ENCODE assay signal across 8 cellular contexts in the genomic region with DNA sequence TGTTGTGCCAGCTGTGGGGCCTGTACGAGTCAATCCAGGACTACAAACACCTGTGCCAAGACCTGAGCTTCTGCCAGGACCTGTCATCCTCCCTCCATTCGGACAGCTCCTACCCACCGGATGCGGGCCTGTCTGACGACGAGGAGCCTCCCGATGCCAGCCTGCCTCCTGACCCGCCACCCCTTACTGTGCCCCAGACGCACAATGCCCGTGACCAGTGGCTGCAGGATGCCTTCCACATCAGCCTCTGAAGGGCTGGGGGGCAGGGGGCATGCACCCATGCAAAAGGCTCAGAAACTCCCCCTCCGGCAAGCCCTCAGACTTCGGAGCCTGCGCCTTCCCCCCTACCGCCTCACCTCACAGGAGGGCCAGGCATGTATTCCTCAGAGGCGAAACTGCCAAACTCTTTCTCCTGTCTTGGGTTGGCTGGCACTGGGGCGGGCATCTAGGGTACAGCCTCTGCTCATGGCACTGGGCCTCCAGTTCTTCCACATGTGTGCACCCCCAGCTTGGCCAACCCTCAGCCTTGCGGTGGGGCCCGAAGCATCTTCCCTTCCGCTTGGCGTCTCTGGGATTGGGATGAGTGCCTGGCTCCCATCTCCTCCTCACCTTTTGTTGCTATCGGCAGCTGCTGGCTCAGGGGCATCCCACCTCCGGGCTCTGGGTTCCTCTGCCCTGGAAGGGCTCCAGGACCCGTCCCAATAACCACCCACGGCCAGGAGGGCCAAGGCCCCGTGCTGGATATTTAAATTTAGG. TPM values are rescaled to one million over a fixed set of nuclear protein-coding genes. Genes with fewer than 3 reads are reported as not detected.
DNase-seq lines count a peak whose midpoint lies in the region; ATAC-seq and TF ChIP-seq lines count a peak whose summit lies in the region.

No MANE protein-coding gene starts in this region.

- peak; percentile 71 for DNase-seq in activated effector memory CD4-positive, alpha-beta T cell treated with anti-CD3 and anti-CD28 coated beads, Interleukin-2, amount 50 U/mL, for 16 hours
- DNase-seq in activated effector memory CD4-positive, alpha-beta T cell treated with Interleukin-2 at 50 U/mL for 16 hours, result no peak
- DNase-seq in astrocyte of the cerebellum (ENCODE audit: low read depth), result no peak
- no peak for DNase-seq in lower lobe of right lung
- no peak for DNase-seq in type B pancreatic cell (ENCODE audit: extremely low spot score, unreplicated experiment)
- no peak for DNase-seq in NCI-H524 treated with DMSO at 0.1 percent for 48 hours (lab: John Stamatoyannopoulos, UW)
- DNase-seq in NAMALWA (ENCODE audit: low spot score), result no peak
- no peak for DNase-seq in HT-29 (ENCODE audit: low spot score)

- no peak for ATAC-seq in lower lobe of right lung

- H3K9me3 Mint-ChIP-seq in type B pancreatic cell, result no peaks in the 10 kb centered on the region

- peak overlapping the region; percentile 94 for H3K27ac ChIP-seq in lower lobe of right lung

- peaks cover 17% of the 10 kb centered on the region for H3K27me3 Mint-ChIP-seq in type B pancreatic cell

- TF ChIP-seq CTCF in astrocyte of the cerebellum (IDR thresholded peaks at IDR 0.05; ENCODE audit: low read depth, low read length, missing control alignments), result no peak
- no peak for TF ChIP-seq CTCF in lower lobe of right lung (IDR thresholded peaks at IDR 0.05)
- TF ChIP-seq CTCF in type B pancreatic cell (conservative IDR thresholded peaks at IDR 0.05), result no peak

- in situ Hi-C loops in astrocyte of the cerebellum (cut with HindIII; ENCODE audit: low sequenced_read_pairs), result no loop called here

- H3K4me1 ChIP-seq in lower lobe of right lung, result peaks cover 70% of the 10 kb centered on the region

- intact Hi-C loops in lower lobe of right lung (cut with DNase I), result no loop called here

- H3K4me3 ChIP-seq in astrocyte of the cerebellum (ENCODE audit: low read depth, low read length) (peak overlapping the region; percentile 91), lower lobe of right lung (peak overlapping the region; percentile 81)

- peak overlapping the region; percentile 72 for H3K27ac Mint-ChIP-seq in type B pancreatic cell

- no peaks in the 10 kb centered on the region for H3K9me3 ChIP-seq in lower lobe of right lung

- H3K27me3 ChIP-seq in lower lobe of right lung (ENCODE audit: low read depth), result no peaks in the 10 kb centered on the region

- H3K4me3 Mint-ChIP-seq in type B pancreatic cell, result peak overlapping the region; percentile 88

- H3K36me3 Mint-ChIP-seq in type B pancreatic cell, result peaks cover 3% of the 10 kb centered on the region

- H3K36me3 ChIP-seq in lower lobe of right lung, result no peaks in the 10 kb centered on the region

- H3K4me1 Mint-ChIP-seq in type B pancreatic cell (ENCODE audit: unreplicated experiment), result peaks cover 38% of the 10 kb centered on the region

RNA-seq across cellular contexts. Expression of a gene that starts 1.2 kb away (rescaled TPM):
- total RNA-seq in lower lobe of right lung (48.6 TPM), type B pancreatic cell (ENCODE audit: low replicate concordance) (55.7 and 56.1 TPM in 2 replicates)
- 122 and 127 TPM in 2 replicates for total RNA-seq in HT-29 (2014; rRNA removed; shearing (Covaris generic))

RNA-seq across cellular contexts. Expression of a gene that starts 2.3 kb away (rescaled TPM):
- total RNA-seq in lower lobe of right lung (110 TPM), type B pancreatic cell (ENCODE audit: low replicate concordance) (10.9 and 14.7 TPM in 2 replicates)
- total RNA-seq in HT-29 (2014; rRNA removed; shearing (Covaris generic)), result 125 and 149 TPM in 2 replicates

RNA-seq across cellular contexts. Expression of a gene that starts 3.3 kb away (rescaled TPM):
- total RNA-seq in lower lobe of right lung (25.1 TPM), type B pancreatic cell (ENCODE audit: low replicate concordance) (32.2 and 33.9 TPM in 2 replicates)
- total RNA-seq in HT-29 (2014; rRNA removed; shearing (Covaris generic)), result 137 and 158 TPM in 2 replicates

RNA-seq across cellular contexts. Expression of a gene that starts 15.4 kb away (rescaled TPM):
- total RNA-seq in lower lobe of right lung (98.7 TPM), type B pancreatic cell (ENCODE audit: low replicate concordance) (71.8 and 74.1 TPM in 2 replicates)
- total RNA-seq in HT-29 (2014; rRNA removed; shearing (Covaris generic)), result 146 and 164 TPM in 2 replicates

RNA-seq across cellular contexts. Expression of a gene that starts 22.0 kb away (rescaled TPM):
- 1.7 TPM for total RNA-seq in lower lobe of right lung
- total RNA-seq in type B pancreatic cell (ENCODE audit: low replicate concordance), result 0.36 and 1.1 TPM in 2 replicates
- 1.2 and 2.5 TPM in 2 replicates for total RNA-seq in HT-29 (2014; rRNA removed; shearing (Covaris generic))
